9 cellular contexts compared by ENCODE assay signal in genomic region chr18:22169011-22169888, GRCh38. TPM values are rescaled to one million over a fixed set of nuclear protein-coding genes. Genes with fewer than 3 reads are reported as not detected.
DNase-seq lines count a peak whose midpoint lies in the region; ATAC-seq and TF ChIP-seq lines count a peak whose summit lies in the region.
"Had no signal": no experiment of that assay in that cellular context is flagged by ENCODE, and none has a peak within 500 bp of the region (broad histone marks: within the 10 kb centered on the region; RNA-seq: fewer than 3 reads in every experiment).

Gene GATA6, plus strand, starts transcription at chr18:22169589. Its CDS starts 1,556 bp downstream, at chr18:22171145.

- H3K9me3 Mint-ChIP-seq in activated naive CD4-positive, alpha-beta T cell treated with anti-CD3 and anti-CD28 coated beads, Interleukin-2, amount 10 ng/mL, durations not matched to agents 7 days and 5 days: no peaks in the 10 kb centered on the region
- H3K9me3 Mint-ChIP-seq in glutamatergic neuron (ENCODE audit: unreplicated experiment) (peaks cover 22% of the 10 kb centered on the region), osteocyte (ENCODE audit: unreplicated experiment) (no peaks in the 10 kb centered on the region)
- H3K9me3 Mint-ChIP-seq: activated naive CD4-positive, alpha-beta T cell treated with anti-CD3 and anti-CD28 coated beads, Interleukin-2, amount 50 U/mL, for 72 hours had no signal

- peaks cover 8% of the 10 kb centered on the region for H3K36me3 Mint-ChIP-seq in activated naive CD4-positive, alpha-beta T cell treated with anti-CD3 and anti-CD28 coated beads, Interleukin-2, amount 10 ng/mL, durations not matched to agents 7 days and 5 days
- no peaks in the 10 kb centered on the region for H3K36me3 Mint-ChIP-seq in glutamatergic neuron (ENCODE audit: unreplicated experiment)
- no peaks in the 10 kb centered on the region for H3K36me3 Mint-ChIP-seq in osteocyte (ENCODE audit: unreplicated experiment)

- peak within 1 kb of the TSS; percentile 75 for H3K4me3 Mint-ChIP-seq in activated naive CD4-positive, alpha-beta T cell treated with anti-CD3 and anti-CD28 coated beads, Interleukin-2, amount 10 ng/mL, durations not matched to agents 7 days and 5 days
- H3K4me3 Mint-ChIP-seq in glutamatergic neuron (ENCODE audit: unreplicated experiment) (peak within 1 kb of the TSS; percentile 83), osteocyte (ENCODE audit: unreplicated experiment) (peak within 1 kb of the TSS; percentile 87)

- peaks cover 96% of the 10 kb centered on the region for H3K27me3 Mint-ChIP-seq in activated naive CD4-positive, alpha-beta T cell treated with anti-CD3 and anti-CD28 coated beads, Interleukin-2, amount 10 ng/mL, durations not matched to agents 7 days and 5 days
- H3K27me3 Mint-ChIP-seq in glutamatergic neuron (ENCODE audit: unreplicated experiment) (peaks cover 41% of the 10 kb centered on the region), osteocyte (ENCODE audit: unreplicated experiment) (peaks cover 64% of the 10 kb centered on the region)

- TF ChIP-seq CTCF in glutamatergic neuron (IDR thresholded peaks at IDR 0.05; ENCODE audit: partially characterized antibody, unreplicated experiment): no peak
- TF ChIP-seq CTCF in osteocyte (IDR thresholded peaks at IDR 0.05): peak; percentile 68

- CTCF ChIA-PET in activated naive CD4-positive, alpha-beta T cell treated with anti-CD3 and anti-CD28 coated beads, Interleukin-2, amount 10 ng/mL, durations not matched to agents 7 days and 5 days (lab: Charles Lee): no interaction called here

- ATAC-seq in HG02938 (IDR thresholded peaks at IDR 0.05; ENCODE audit: unreplicated experiment) (peak; percentile 33), GM21390 (IDR thresholded peaks at IDR 0.05; ENCODE audit: unreplicated experiment) (no peak)

- peak within 1 kb of the TSS; percentile 78 for H3K27ac Mint-ChIP-seq in activated naive CD4-positive, alpha-beta T cell treated with anti-CD3 and anti-CD28 coated beads, Interleukin-2, amount 10 ng/mL, durations not matched to agents 7 days and 5 days
- H3K27ac Mint-ChIP-seq in glutamatergic neuron (ENCODE audit: unreplicated experiment) (no peak within 1 kb of the TSS), osteocyte (ENCODE audit: unreplicated experiment) (peak within 1 kb of the TSS; percentile 81)

- DNase-seq in EH (ENCODE audit: low read depth): peak; percentile 78
- DNase-seq in NCI-H82 treated with DMSO at 0.1 percent for 48 hours (lab: John Stamatoyannopoulos, UW; ENCODE audit: unreplicated experiment): peak; percentile 65
- DNase-seq in activated naive CD4-positive, alpha-beta T cell treated with anti-CD3 and anti-CD28 coated beads, Interleukin-2, amount 10 ng/mL, durations not matched to agents 7 days and 5 days: peak; percentile 44
- peak; percentile 78 for DNase-seq in glutamatergic neuron
- DNase-seq in osteocyte (ENCODE audit: extremely low spot score, unreplicated experiment): peak; percentile 92
- no peak for DNase-seq in putamen (ENCODE audit: low spot score)

- H3K4me1 Mint-ChIP-seq in activated naive CD4-positive, alpha-beta T cell treated with anti-CD3 and anti-CD28 coated beads, Interleukin-2, amount 10 ng/mL, durations not matched to agents 7 days and 5 days: peaks cover 20% of the 10 kb centered on the region
- H3K4me1 Mint-ChIP-seq in glutamatergic neuron (ENCODE audit: low read depth, unreplicated experiment) (peaks cover 7% of the 10 kb centered on the region), osteocyte (ENCODE audit: unreplicated experiment) (peaks cover 39% of the 10 kb centered on the region)

RNA-seq across cellular contexts. Expression of gene GATA6, which starts in this region (rescaled TPM):
- total RNA-seq in glutamatergic neuron (ENCODE audit: unreplicated experiment): 0.42 TPM
- total RNA-seq in osteocyte: 1.9 and 2.4 TPM in 2 replicates
- total RNA-seq: activated naive CD4-positive, alpha-beta T cell treated with anti-CD3 and anti-CD28 coated beads, Interleukin-2, amount 50 U/mL, for 72 hours had no signal

Comparison
In these comparisons a context has a peak if more than half of its experiments do, and no peak if none do; other contexts are left out.
1. Peak in DNase-seq in glutamatergic neuron; RNA of the gene not detected or under 1 TPM.